In the genomic region with DNA sequence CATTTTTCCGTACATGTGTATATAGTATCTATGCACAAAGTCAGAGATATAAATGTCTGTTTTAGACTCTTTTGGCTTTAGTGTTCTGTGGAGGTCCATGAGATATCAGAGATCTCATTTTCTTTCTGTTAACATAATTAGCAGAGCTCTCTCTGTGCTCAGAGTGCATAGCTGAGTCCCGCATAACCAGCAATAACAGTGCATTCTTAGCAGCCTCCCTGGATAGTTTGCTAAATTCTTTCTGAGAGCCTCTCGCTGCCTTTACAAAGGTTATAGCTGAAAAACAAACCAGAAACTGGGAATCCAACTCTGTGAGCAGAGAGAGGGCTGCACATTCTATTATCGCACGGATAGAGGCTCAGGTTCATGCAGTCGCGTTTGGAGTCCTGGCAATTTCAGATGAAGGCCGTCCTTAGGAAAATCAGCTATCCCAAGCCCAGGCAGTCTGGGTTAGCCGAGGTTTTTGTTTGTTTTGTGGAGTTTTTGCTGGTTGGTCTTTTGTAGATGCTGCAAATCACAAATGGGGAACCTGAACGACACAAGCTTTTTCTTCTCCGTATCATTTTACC, we compare ENCODE assay signal across 24 cellular contexts. TPM values are rescaled to one million over a fixed set of nuclear protein-coding genes. Genes with fewer than 3 reads are reported as not detected.
"Had no signal": no experiment of that assay in that cellular context is flagged by ENCODE, and none has a peak within 500 bp of the region (broad histone marks: within the 10 kb centered on the region; RNA-seq: fewer than 3 reads in every experiment).

No MANE protein-coding gene starts in this region.

- H3K27ac ChIP-seq: breast epithelium, coronary artery, foreskin keratinocyte, left ventricle myocardium inferior, right lobe of liver, stomach, thoracic aorta, upper lobe of right lung had no signal

- H3K4me3 Mint-ChIP-seq: activated CD4-positive, alpha-beta memory T cell treated with anti-CD3 and anti-CD28 coated beads for 36 hours; activated CD4-positive, alpha-beta T cell treated with anti-CD3 and anti-CD28 coated beads for 36 hours; activated naive CD4-positive, alpha-beta T cell treated with anti-CD3 and anti-CD28 coated beads for 36 hours; activated naive CD8-positive, alpha-beta T cell treated with anti-CD3 and anti-CD28 coated beads, Interleukin-2, amount 10 ng/mL, durations not matched to agents 7 days and 5 days; immature natural killer cell; mesothelial cell of epicardium; nephron progenitor cell; stimulated activated memory B cell treated with anti-CD40 and anti-IgM and Interleukin-4, amounts not matched to agents 10 μg/mL and 1 μg/mL and 100 μg/mL, for 72 hours; WTC11 had no signal

- H3K36me3 Mint-ChIP-seq: activated CD4-positive, alpha-beta memory T cell treated with anti-CD3 and anti-CD28 coated beads for 36 hours; mesothelial cell of epicardium; stimulated activated memory B cell treated with anti-CD40 and anti-IgM and Interleukin-4, amounts not matched to agents 10 μg/mL and 1 μg/mL and 100 μg/mL, for 72 hours had no signal

- H3K9me3 ChIP-seq: breast epithelium, right lobe of liver, stomach, thoracic aorta, upper lobe of right lung had no signal

- H3K36me3 ChIP-seq: breast epithelium, left ventricle myocardium inferior, right lobe of liver, stomach, thoracic aorta, upper lobe of right lung had no signal

- H3K4me1 ChIP-seq: breast epithelium, foreskin keratinocyte, left ventricle myocardium inferior, right lobe of liver, upper lobe of right lung had no signal

- H3K4me3 ChIP-seq: breast epithelium, coronary artery, left ventricle myocardium inferior, right lobe of liver, stomach, thoracic aorta, upper lobe of right lung had no signal

- H3K27me3 ChIP-seq: breast epithelium, right lobe of liver, stomach, upper lobe of right lung had no signal

- DNase-seq: activated CD4-positive, alpha-beta memory T cell treated with anti-CD3 and anti-CD28 coated beads for 36 hours; activated CD4-positive, alpha-beta T cell treated with anti-CD3 and anti-CD28 coated beads for 36 hours; activated naive CD4-positive, alpha-beta T cell treated with anti-CD3 and anti-CD28 coated beads for 36 hours; activated naive CD8-positive, alpha-beta T cell treated with anti-CD3 and anti-CD28 coated beads, Interleukin-2, amount 10 ng/mL, durations not matched to agents 7 days and 5 days; activated T-cell treated with anti-CD3 and anti-CD28 coated beads, Interleukin-2, amount 50 U/mL, for 48 hours; amniotic stem cell; foreskin keratinocyte; immature natural killer cell; left ventricle myocardium inferior; right lobe of liver; small intestine; stimulated activated CD4-positive, alpha-beta T cell treated with anti-CD3 and anti-CD28 coated beads, Interleukin-15, amount 100 ng/mL, for 24 hours; stomach; T-helper 9 cell; upper lobe of right lung had no signal

- H3K4me1 Mint-ChIP-seq: activated CD4-positive, alpha-beta T cell treated with anti-CD3 and anti-CD28 coated beads for 36 hours; immature natural killer cell; stimulated activated memory B cell treated with anti-CD40 and anti-IgM and Interleukin-4, amounts not matched to agents 10 μg/mL and 1 μg/mL and 100 μg/mL, for 72 hours had no signal

- H3K27ac Mint-ChIP-seq: activated CD4-positive, alpha-beta memory T cell treated with anti-CD3 and anti-CD28 coated beads for 36 hours; activated CD4-positive, alpha-beta T cell treated with anti-CD3 and anti-CD28 coated beads for 36 hours; activated naive CD4-positive, alpha-beta T cell treated with anti-CD3 and anti-CD28 coated beads for 36 hours; activated naive CD8-positive, alpha-beta T cell treated with anti-CD3 and anti-CD28 coated beads, Interleukin-2, amount 10 ng/mL, durations not matched to agents 7 days and 5 days; immature natural killer cell; mesothelial cell of epicardium; nephron progenitor cell; stimulated activated memory B cell treated with anti-CD40 and anti-IgM and Interleukin-4, amounts not matched to agents 10 μg/mL and 1 μg/mL and 100 μg/mL, for 72 hours; WTC11 had no signal

- H3K9me3 Mint-ChIP-seq: activated naive CD4-positive, alpha-beta T cell treated with anti-CD3 and anti-CD28 coated beads for 36 hours; activated naive CD8-positive, alpha-beta T cell treated with anti-CD3 and anti-CD28 coated beads, Interleukin-2, amount 10 ng/mL, durations not matched to agents 7 days and 5 days; mesothelial cell of epicardium; stimulated activated memory B cell treated with anti-CD40 and anti-IgM and Interleukin-4, amounts not matched to agents 10 μg/mL and 1 μg/mL and 100 μg/mL, for 72 hours had no signal

RNA-seq across cellular contexts. Expression of gene ENPP6, which starts 1.2 kb away (rescaled TPM):
- total RNA-seq: activated naive CD4-positive, alpha-beta T cell treated with anti-CD3 and anti-CD28 coated beads for 36 hours; epithelial cell of proximal tubule; foreskin keratinocyte; left ventricle myocardium inferior; lung microvascular endothelial cell had no signal
